In the genomic region with DNA sequence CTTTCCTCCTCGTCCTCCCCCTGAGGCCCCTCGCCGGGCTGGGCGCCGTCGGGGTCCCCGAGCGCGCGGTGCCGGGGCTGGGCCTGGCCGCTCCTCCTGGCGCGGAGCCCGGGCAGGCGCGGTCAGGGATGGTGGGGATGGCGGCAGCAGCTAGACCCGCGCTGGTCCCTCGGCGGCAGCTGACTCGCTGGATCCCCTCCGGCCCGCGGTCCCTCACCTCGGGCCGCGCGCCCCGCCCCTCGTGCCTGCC, we compare ENCODE assay signal across 8 cellular contexts. TPM values are rescaled to one million over a fixed set of nuclear protein-coding genes. Genes with fewer than 3 reads are reported as not detected.
DNase-seq lines count a peak whose midpoint lies in the region; ATAC-seq and TF ChIP-seq lines count a peak whose summit lies in the region.

Gene SLC25A29, minus strand, starts transcription at position 189 of the 250 bp plus-strand sequence. CDS start 212 bp downstream, outside the sequence.

- WGBS in gastroesophageal sphincter (ENCODE audit: low coverage in 1 of 2), 2 donors, result no CpG with 5 or more reads among the region's 32 CpGs

- H3K4me1 ChIP-seq in gastroesophageal sphincter, result peaks cover 0 to 73% (median 18%) of the 10 kb centered on the region in 3 donors

- H3K4me3 Mint-ChIP-seq in T-helper 1 cell treated with Interleukin-12 subunit alpha and Interleukin-12 subunit beta and Interleukin-4 antibody, amounts not matched to agents 30 μg/mL and 1 μg/mL, for 36 hours, result peak within 1 kb of the TSS; percentile 85

- H3K4me3 ChIP-seq in GM08714 (ENCODE audit: low read length) (peak within 1 kb of the TSS; percentile 68), gastroesophageal sphincter (peak within 1 kb of the TSS; percentile 73 to 98)

- H3K36me3 ChIP-seq in gastroesophageal sphincter, result no peaks in the 10 kb centered on the region

- peak within 1 kb of the TSS; percentile 53 to 95 (median 84) for H3K27ac ChIP-seq in gastroesophageal sphincter

- TF ChIP-seq POLR2A in gastroesophageal sphincter (IDR thresholded peaks at IDR 0.05), result peak; percentile 79 to 86

- ATAC-seq in gastroesophageal sphincter (no peak), HG03571 (IDR thresholded peaks at IDR 0.05; ENCODE audit: unreplicated experiment) (no peak), GM21447 (IDR thresholded peaks at IDR 0.05; ENCODE audit: unreplicated experiment) (no peak)

- no peak for TF ChIP-seq CTCF in gastroesophageal sphincter (IDR thresholded peaks at IDR 0.05)

- H3K9me3 ChIP-seq in gastroesophageal sphincter, result no peaks in the 10 kb centered on the region

- no peaks in the 10 kb centered on the region for H3K9me3 Mint-ChIP-seq in T-helper 1 cell treated with Interleukin-12 subunit alpha and Interleukin-12 subunit beta and Interleukin-4 antibody, amounts not matched to agents 30 μg/mL and 1 μg/mL, for 36 hours

- intact Hi-C loops in posterior vena cava (cut with DNase I), result loop anchor here in 1 of 2 donors (10.0 kb wide), 1 partner anchor 61 kb away; no protein-coding TSS in a partner anchor

- no peak for TF ChIP-seq EP300 in gastroesophageal sphincter (IDR thresholded peaks at IDR 0.05)

- no peaks in the 10 kb centered on the region for H3K36me3 Mint-ChIP-seq in T-helper 1 cell treated with Interleukin-12 subunit alpha and Interleukin-12 subunit beta and Interleukin-4 antibody, amounts not matched to agents 30 μg/mL and 1 μg/mL, for 36 hours (ENCODE audit: low read depth)

- H3K27me3 Mint-ChIP-seq in T-helper 1 cell treated with Interleukin-12 subunit alpha and Interleukin-12 subunit beta and Interleukin-4 antibody, amounts not matched to agents 30 μg/mL and 1 μg/mL, for 36 hours (ENCODE audit: low read depth), result peaks cover 29% of the 10 kb centered on the region

- H3K27me3 ChIP-seq in gastroesophageal sphincter, result no peaks in the 10 kb centered on the region

- DNase-seq in posterior vena cava (ENCODE audit: low spot score), result no peak
- DNase-seq in GOT3 (lab: John Stamatoyannopoulos, UW), result no peak
- DNase-seq in Kasumi-1 (lab: John Stamatoyannopoulos, UW), result no peak

- peaks cover 13% of the 10 kb centered on the region for H3K4me1 Mint-ChIP-seq in T-helper 1 cell treated with Interleukin-12 subunit alpha and Interleukin-12 subunit beta and Interleukin-4 antibody, amounts not matched to agents 30 μg/mL and 1 μg/mL, for 36 hours (ENCODE audit: low read depth)

- no peak within 1 kb of the TSS for H3K27ac Mint-ChIP-seq in T-helper 1 cell treated with Interleukin-12 subunit alpha and Interleukin-12 subunit beta and Interleukin-4 antibody, amounts not matched to agents 30 μg/mL and 1 μg/mL, for 36 hours

RNA-seq across cellular contexts. Expression of gene SLC25A29, which starts in this region (rescaled TPM):
- total RNA-seq in gastroesophageal sphincter (10 to 100 TPM; 36.4 to 65.4 (median 52.9) TPM), posterior vena cava (10 to 100 TPM; 23.6 to 27.4 TPM)
